1 cellular context compared by ENCODE assay signal in genomic region chr1:22976461-22977243, GRCh38.
A peak's percentile ranks its signal among the peaks of the same experiment; 100 is the strongest.
TF ChIP-seq lines count a peak whose summit lies in the region.

No MANE protein-coding gene starts in this region.

TF ChIP-seq in GM12878, 131 proteins besides CTCF, POLR2A, EP300 and RAD21:
- 0 out of 2 replicates have a peak, but pooled peaks have one; percentile 51 for TF ChIP-seq RELB (IDR thresholded peaks at IDR 0.05; ENCODE audit: low read depth)
- no peak for TF ChIP-seq CHD1 (IDR thresholded peaks at IDR 0.05; ENCODE audit: low read depth, low read length)
- peak; percentile 60 for TF ChIP-seq CREM (IDR thresholded peaks at IDR 0.05; ENCODE audit: low read depth)
- 0 out of 2 replicates have a peak, but pooled peaks have one; percentile 36 for TF ChIP-seq CREB1 (IDR thresholded peaks at IDR 0.05; ENCODE audit: low read depth)
- no peak for TF ChIP-seq JUNB (IDR thresholded peaks at IDR 0.05)
- TF ChIP-seq FOS (IDR thresholded peaks at IDR 0.05; ENCODE audit: borderline replicate concordance, extremely low read depth, insufficient read length) = no peak
- TF ChIP-seq POU2F2 (IDR thresholded peaks at IDR 0.05; ENCODE audit: borderline replicate concordance, low read depth, low read length) = peak; percentile 46; the same call in 1 of the 3 replicates
- TF ChIP-seq RUNX3 (IDR thresholded peaks at IDR 0.05; ENCODE audit: low read length) = peak; percentile 20; the same call in 1 of the 2 replicates
- no peak for TF ChIP-seq ZSCAN29 (IDR thresholded peaks at IDR 0.05)
- TF ChIP-seq ZNF207 (IDR thresholded peaks at IDR 0.05; ENCODE audit: borderline replicate concordance) = 0 out of 2 replicates have a peak, but pooled peaks have one; percentile 32
- TF ChIP-seq SRF (IDR thresholded peaks at IDR 0.05; ENCODE audit: low read depth in 2 of 2, low read length in 2 of 2) = no peak
- TF ChIP-seq HSF1 (IDR thresholded peaks at IDR 0.05; ENCODE audit: low read depth, low read length) = no peak
- TF ChIP-seq MYB (IDR thresholded peaks at IDR 0.05; ENCODE audit: borderline replicate concordance, low read depth, low read length) = no peak
- no peak for TF ChIP-seq PML (IDR thresholded peaks at IDR 0.05; ENCODE audit: low read length)
- TF ChIP-seq YY1 (IDR thresholded peaks at IDR 0.05; ENCODE audit: low read depth, low read length) = peak; percentile 89
- 0 out of 2 replicates have a peak, but pooled peaks have one; percentile 28 for TF ChIP-seq IKZF1 (conservative IDR thresholded peaks at IDR 0.05)
- TF ChIP-seq IKZF2 (IDR thresholded peaks at IDR 0.05) = peak in 1 of 2 experiments; percentile 21; a peak in 2 of 4 replicates
- TF ChIP-seq MAX (IDR thresholded peaks at IDR 0.05; ENCODE audit: low read depth, low read length) = 0 out of 2 replicates have a peak, but pooled peaks have one; percentile 31
- peak; percentile 86 for TF ChIP-seq SMC3 (IDR thresholded peaks at IDR 0.05; ENCODE audit: borderline replicate concordance, low read length)
- TF ChIP-seq PKNOX1 (IDR thresholded peaks at IDR 0.05) = no peak
- 0 out of 2 replicates have a peak, but pooled peaks have one; percentile 21 for TF ChIP-seq NBN (IDR thresholded peaks at IDR 0.05)
- peak; percentile 85 for TF ChIP-seq RELA (IDR thresholded peaks at IDR 0.05; ENCODE audit: borderline replicate concordance, partially characterized antibody)
